ENCODE assay signal across 1 cellular context in the genomic region with DNA sequence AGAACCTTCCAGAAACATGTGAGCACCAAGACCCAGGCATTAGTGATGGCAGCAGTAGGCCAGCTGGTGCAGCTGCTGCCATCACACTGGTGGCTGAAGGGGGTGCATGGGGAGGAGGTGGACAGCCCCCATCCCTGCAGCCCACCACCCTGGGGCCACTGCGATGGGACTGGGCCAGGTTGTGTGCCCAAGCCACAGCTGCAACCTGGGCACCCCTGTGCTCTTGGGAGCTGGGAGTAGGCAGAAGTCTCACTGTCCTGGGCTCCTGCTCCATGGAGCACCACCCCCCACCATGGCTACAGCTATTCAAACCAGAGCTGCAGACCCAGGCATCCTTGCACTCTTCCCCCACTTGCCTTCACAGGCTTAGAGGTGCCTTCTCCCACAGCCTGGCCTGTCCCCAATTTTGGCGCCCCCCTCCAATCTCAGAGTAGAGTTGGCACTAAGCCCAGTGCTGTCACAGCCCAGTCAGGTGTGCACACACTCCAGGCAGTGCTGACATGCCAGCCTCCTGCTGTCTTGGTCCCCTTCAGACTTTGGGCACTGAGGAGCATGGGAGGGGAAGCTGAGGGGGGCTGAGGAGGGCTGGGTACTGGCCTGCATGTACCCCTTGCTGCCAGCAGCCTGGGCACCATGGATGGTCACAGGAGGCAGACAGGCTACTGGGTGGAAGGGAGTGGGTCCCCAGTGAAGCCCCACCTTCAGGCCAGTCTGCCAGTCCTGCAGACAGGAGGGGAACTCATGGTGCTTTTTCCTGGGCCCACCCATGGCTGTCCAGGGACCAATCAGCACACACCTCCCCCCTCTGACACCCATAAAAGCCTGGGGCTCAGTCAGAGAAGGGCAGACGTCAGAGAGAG.
TF ChIP-seq lines count a peak whose summit lies in the region.

No MANE protein-coding gene starts in this region.

TF ChIP-seq in HepG2, 621 proteins besides CTCF, POLR2A, EP300 and RAD21 (continued from another document):
- TF ChIP-seq GABPB1 (CRISPR knock-in tag; IDR thresholded peaks at IDR 0.05) (peak; percentile 15; the same call in 1 of the 2 replicates), ZNF121 (CRISPR knock-in tag; IDR thresholded peaks at IDR 0.05) (no peak), CHCHD3 (CRISPR knock-in tag; IDR thresholded peaks at IDR 0.05) (0 out of 2 replicates have a peak, but pooled peaks have one; percentile 41), IKZF1 (IDR thresholded peaks at IDR 0.05) (no peak), U2AF1 (optimal IDR thresholded peaks at IDR 0.05; ENCODE audit: low read depth, low read length) (no peak), TEAD3 (CRISPR knock-in tag; optimal IDR thresholded peaks at IDR 0.05; ENCODE audit: borderline replicate concordance) (no peak), ZNF782 (CRISPR knock-in tag; IDR thresholded peaks at IDR 0.05; ENCODE audit: borderline replicate concordance) (no peak)
